21 cellular contexts compared by ENCODE assay signal in the genomic region with DNA sequence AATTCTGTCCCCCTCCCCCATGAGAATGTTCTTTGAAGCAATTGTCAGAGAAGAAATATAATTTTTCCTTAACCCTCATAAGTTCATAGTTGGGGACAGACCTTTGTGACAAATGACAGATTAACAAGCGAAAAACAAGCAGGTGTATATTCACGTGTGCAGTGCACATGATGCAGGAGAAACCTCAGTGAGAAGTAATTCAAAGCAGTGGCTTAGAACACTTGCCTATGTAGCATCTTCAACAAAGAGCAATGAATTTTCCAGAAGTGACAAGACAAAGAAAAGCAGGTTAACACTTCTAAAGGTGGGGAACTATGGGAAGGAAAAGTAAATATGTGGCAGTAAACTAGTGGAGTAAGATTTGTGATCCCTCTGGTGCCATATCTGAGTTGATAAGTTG.
"Had no signal": no experiment of that assay in that cellular context is flagged by ENCODE, and none has a peak within 500 bp of the region (broad histone marks: within the 10 kb centered on the region; RNA-seq: fewer than 3 reads in every experiment).

No MANE protein-coding gene starts in this region.

- H2AFZ ChIP-seq: neural progenitor cell had no signal

- H3K27ac Mint-ChIP-seq: activated T-helper 1 cell treated with anti-CD3 and anti-CD28 coated beads, Interleukin-12 subunit alpha, Interleukin-12 subunit beta, Interleukin-2, Interleukin-4 antibody, amounts not matched to agents 30 ng/mL and 10 ng/mL and 1 ng/mL, durations not matched to agents 14 hours and 24 hours and 36 hours; naive thymus-derived CD8-positive, alpha-beta T cell; neural progenitor cell; T-cell had no signal

- H3K36me3 ChIP-seq: esophagus squamous epithelium, neural progenitor cell, right lobe of liver, transverse colon had no signal

- H3K27ac ChIP-seq: epithelial cell of prostate, esophagus squamous epithelium, neural progenitor cell, right lobe of liver, testis, transverse colon had no signal

- H3K9me3 Mint-ChIP-seq: activated T-helper 1 cell treated with anti-CD3 and anti-CD28 coated beads, Interleukin-12 subunit alpha, Interleukin-12 subunit beta, Interleukin-2, Interleukin-4 antibody, amounts not matched to agents 30 ng/mL and 10 ng/mL and 1 ng/mL, durations not matched to agents 14 hours and 24 hours and 36 hours; naive thymus-derived CD8-positive, alpha-beta T cell; neural progenitor cell; T-cell had no signal

- H3K9me3 ChIP-seq: esophagus squamous epithelium, right lobe of liver, testis, transverse colon had no signal

- DNase-seq: activated CD4-positive, alpha-beta T cell treated with anti-CD3 and anti-CD28 coated beads for 4 hours; activated CD4-positive, alpha-beta T cell treated with anti-CD3 and anti-CD28 coated beads, Interleukin-2, amount 50 U/mL, for 48 hours; activated CD8-positive, alpha-beta memory T cell treated with anti-CD3 and anti-CD28 coated beads for 24 hours; activated gamma-delta T cell; activated naive CD4-positive, alpha-beta T cell treated with anti-CD3 and anti-CD28 coated beads, Interleukin-2, amount 50 U/mL, for 16 hours; amygdala; caudate nucleus; effector CD4-positive, alpha-beta T cell; esophagus squamous epithelium; glutamatergic neuron; left colon; naive thymus-derived CD8-positive, alpha-beta T cell; right lobe of liver; stimulated activated CD4-positive, alpha-beta T cell treated with anti-CD3 and anti-CD28 coated beads, Interleukin-2, amount 100 ng/mL, for 48 hours; stimulated activated naive CD4-positive, alpha-beta T cell treated with Interleukin-2 at 50 U/mL for 16 hours; T-cell; testis; transverse colon had no signal

- H3K9ac ChIP-seq: neural progenitor cell had no signal

- H3K27me3 ChIP-seq: esophagus squamous epithelium, neural progenitor cell, right lobe of liver, testis, transverse colon had no signal

- H3K4me1 ChIP-seq: right lobe of liver, testis had no signal

- ATAC-seq: left colon; naive thymus-derived CD8-positive, alpha-beta T cell; right lobe of liver; T-cell had no signal

- H3K27me3 Mint-ChIP-seq: naive thymus-derived CD8-positive, alpha-beta T cell; T-cell had no signal

- H3K36me3 Mint-ChIP-seq: neural progenitor cell had no signal

- H3K4me3 ChIP-seq: esophagus squamous epithelium, neural progenitor cell, right lobe of liver, testis, transverse colon had no signal

- H3K4me3 Mint-ChIP-seq: activated T-helper 1 cell treated with anti-CD3 and anti-CD28 coated beads, Interleukin-12 subunit alpha, Interleukin-12 subunit beta, Interleukin-2, Interleukin-4 antibody, amounts not matched to agents 30 ng/mL and 10 ng/mL and 1 ng/mL, durations not matched to agents 14 hours and 24 hours and 36 hours; naive thymus-derived CD8-positive, alpha-beta T cell; neural progenitor cell; T-cell had no signal
